Comparison of ENCODE assay signal across 18 cellular contexts in the genomic region with DNA sequence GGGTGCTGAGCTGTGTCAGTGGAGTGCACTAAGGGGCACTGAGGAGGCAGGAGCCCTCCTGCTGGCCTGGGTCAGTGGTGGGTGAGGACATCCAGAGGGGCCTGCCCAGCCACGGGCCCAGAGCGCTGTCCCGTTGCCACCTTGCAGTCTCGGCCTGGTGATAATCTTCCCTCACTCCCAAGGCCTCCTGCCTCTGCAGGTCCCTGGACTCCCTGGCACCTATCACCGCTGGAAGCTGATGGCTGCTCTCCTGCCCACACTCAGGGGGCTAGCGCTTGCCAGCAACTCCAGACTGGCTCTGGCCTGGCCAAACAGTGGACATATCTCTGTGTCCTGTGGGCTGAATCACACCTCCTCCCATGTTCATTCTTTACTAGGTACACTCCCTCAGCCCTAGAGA.
"Had no signal": no experiment of that assay in that cellular context is flagged by ENCODE, and none has a peak within 500 bp of the region (broad histone marks: within the 10 kb centered on the region; RNA-seq: fewer than 3 reads in every experiment).

No MANE protein-coding gene starts in this region.

- H3K36me3 Mint-ChIP-seq: immature natural killer cell; naive B cell; stimulated activated memory B cell treated with anti-CD40 and anti-IgM and Interleukin-4, amounts not matched to agents 10 μg/mL and 1 μg/mL and 100 μg/mL, for 72 hours had no signal

- H3K4me3 Mint-ChIP-seq: immature natural killer cell; naive B cell; nephron; stimulated activated memory B cell treated with anti-CD40 and anti-IgM and Interleukin-4, amounts not matched to agents 10 μg/mL and 1 μg/mL and 100 μg/mL, for 72 hours; stimulated activated naive CD8-positive, alpha-beta T cell treated with anti-CD3 and anti-CD28 coated beads, Interleukin-15, Interleukin-2, amounts not matched to agents 100 ng/mL and 50 ng/mL, for 24 hours had no signal

- H3K36me3 ChIP-seq: prostate gland had no signal

- H3K4me1 ChIP-seq: parathyroid adenoma, prostate gland, upper lobe of right lung had no signal

- H3K27me3 Mint-ChIP-seq: naive B cell; stimulated activated naive CD8-positive, alpha-beta T cell treated with anti-CD3 and anti-CD28 coated beads, Interleukin-15, Interleukin-2, amounts not matched to agents 100 ng/mL and 50 ng/mL, for 24 hours had no signal

- DNase-seq: effector CD4-positive, alpha-beta T cell; immature natural killer cell; mesendoderm; naive B cell; spleen; stimulated activated CD4-positive, alpha-beta T cell treated with anti-CD3 and anti-CD28 coated beads, Interleukin-15, amount 100 ng/mL, for 24 hours; stimulated activated CD4-positive, alpha-beta T cell treated with anti-CD3 and anti-CD28 coated beads, Interleukin-1b, Interleukin-23, amount 100 ng/mL, for 48 hours; stimulated activated CD4-positive, alpha-beta T cell treated with anti-CD3 and anti-CD28 coated beads, Interleukin-4, amount 100 ng/mL, for 24 hours; upper lobe of right lung had no signal

- ATAC-seq: esophagus mucosa; sciatic nerve; stimulated activated memory B cell treated with anti-CD40 and anti-IgM and Interleukin-4, amounts not matched to agents 10 μg/mL and 1 μg/mL and 100 μg/mL, for 72 hours; upper lobe of right lung had no signal

- H3K27me3 ChIP-seq: spleen, tibial nerve, upper lobe of right lung had no signal

- H3K27ac Mint-ChIP-seq: immature natural killer cell; nephron; stimulated activated memory B cell treated with anti-CD40 and anti-IgM and Interleukin-4, amounts not matched to agents 10 μg/mL and 1 μg/mL and 100 μg/mL, for 72 hours; stimulated activated naive CD8-positive, alpha-beta T cell treated with anti-CD3 and anti-CD28 coated beads, Interleukin-15, Interleukin-2, amounts not matched to agents 100 ng/mL and 50 ng/mL, for 24 hours had no signal

- H3K9me3 ChIP-seq: prostate gland, spleen, tibial nerve, upper lobe of right lung had no signal

- H3K27ac ChIP-seq: coronary artery, parathyroid adenoma, prostate gland, spleen, tibial nerve, upper lobe of right lung had no signal

- H3K9ac ChIP-seq: parathyroid adenoma had no signal

- H3K4me3 ChIP-seq: coronary artery, prostate gland, spleen, tibial nerve, upper lobe of right lung had no signal

- H3K9me3 Mint-ChIP-seq: immature natural killer cell; naive B cell; nephron; stimulated activated memory B cell treated with anti-CD40 and anti-IgM and Interleukin-4, amounts not matched to agents 10 μg/mL and 1 μg/mL and 100 μg/mL, for 72 hours; stimulated activated naive CD8-positive, alpha-beta T cell treated with anti-CD3 and anti-CD28 coated beads, Interleukin-15, Interleukin-2, amounts not matched to agents 100 ng/mL and 50 ng/mL, for 24 hours had no signal

- H2AFZ ChIP-seq: parathyroid adenoma had no signal

- H3K4me1 Mint-ChIP-seq: immature natural killer cell; naive B cell; stimulated activated memory B cell treated with anti-CD40 and anti-IgM and Interleukin-4, amounts not matched to agents 10 μg/mL and 1 μg/mL and 100 μg/mL, for 72 hours had no signal
